8 cellular contexts compared by ENCODE assay signal in the genomic region with DNA sequence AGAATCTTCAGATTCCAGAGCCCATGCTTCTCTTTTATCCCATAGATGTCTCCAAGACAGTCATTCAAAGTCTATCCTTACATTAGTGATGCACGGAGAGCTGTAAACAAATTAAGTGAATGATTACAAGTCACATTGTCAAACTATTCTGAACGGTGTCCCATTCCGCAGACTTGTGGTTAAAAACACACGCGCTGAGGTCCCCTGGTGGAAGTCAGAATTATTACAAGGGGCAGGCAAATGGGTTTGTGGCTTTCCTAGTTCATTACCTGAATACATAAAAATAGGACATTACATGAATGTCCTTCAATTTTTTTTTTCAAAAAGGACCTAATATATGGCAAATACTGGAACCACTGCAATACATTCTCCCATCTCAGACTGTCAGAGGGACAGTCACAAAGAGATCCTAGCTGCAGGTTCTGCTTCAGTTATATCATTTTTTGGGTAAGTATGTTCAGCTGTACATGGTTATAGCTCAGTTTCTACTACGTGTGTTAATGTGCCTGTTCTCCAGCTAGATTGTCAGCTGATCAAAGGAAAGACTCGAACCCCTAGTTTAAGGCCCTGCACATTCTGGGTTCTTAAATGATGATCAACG. TPM values are rescaled to one million over a fixed set of nuclear protein-coding genes. Genes with fewer than 3 reads are reported as not detected.
DNase-seq lines count a peak whose midpoint lies in the region; ATAC-seq, FAIRE-seq and TF ChIP-seq lines count a peak whose summit lies in the region.

No MANE protein-coding gene starts in this region.

- peak; percentile 40 to 79 for DNase-seq in NCI-H524 (lab: John Stamatoyannopoulos, UW)
- DNase-seq in activated CD8-positive, alpha-beta memory T cell treated with anti-CD3 and anti-CD28 coated beads, Interleukin-2, amount 50 U/mL, for 4 hours = peak; percentile 48
- DNase-seq in esophagus squamous epithelium (lab: John Stamatoyannopoulos, UW) = no peak
- DNase-seq in urothelium cell line (ENCODE audit: low spot score) = peak; percentile 61

- H3K4me1 ChIP-seq in esophagus squamous epithelium = peaks cover 0 to 28% (median 15%) of the 10 kb centered on the region in 3 donors
- H3K4me1 ChIP-seq in neuron (ENCODE audit: insufficient read depth, low read length) = peaks cover 8% of the 10 kb centered on the region

- TF ChIP-seq POLR2A in esophagus squamous epithelium (IDR thresholded peaks at IDR 0.05) = no peak

- H3K36me3 ChIP-seq in esophagus squamous epithelium (no peaks in the 10 kb centered on the region), neuron (ENCODE audit: insufficient read depth, low read length) (no peaks in the 10 kb centered on the region)

- no peak overlapping the region for H2AFZ ChIP-seq in neuron (ENCODE audit: low read depth, low read length)

- no peak overlapping the region for H3K27ac ChIP-seq in C4-2B
- H3K27ac ChIP-seq in esophagus squamous epithelium = no peak overlapping the region

- H3K27me3 ChIP-seq in esophagus squamous epithelium (no peaks in the 10 kb centered on the region), neuron (ENCODE audit: insufficient read depth, low read length) (no peaks in the 10 kb centered on the region)

- TF ChIP-seq CTCF in C4-2B (conservative IDR thresholded peaks at IDR 0.05) (peak; percentile 94), esophagus squamous epithelium (IDR thresholded peaks at IDR 0.05) (peak; percentile 41 to 95 (median 92))

- ATAC-seq in GM18873 (IDR thresholded peaks at IDR 0.05; ENCODE audit: low FRiP score, unreplicated experiment) (peak; percentile 60), HG03135 (IDR thresholded peaks at IDR 0.05; ENCODE audit: unreplicated experiment) (peak; percentile 68)

- intact Hi-C loops in esophagus squamous epithelium (cut with DNase I) = loop anchor here (2.0 kb wide), 1 partner anchor 188 kb away; no protein-coding TSS in a partner anchor

- peak overlapping the region in 1 of 4 donors; percentile 33 for H3K4me3 ChIP-seq in esophagus squamous epithelium
- H3K4me3 ChIP-seq in neuron (ENCODE audit: low read length) = peak overlapping the region; percentile 15

- H3K9me3 ChIP-seq in esophagus squamous epithelium = no peaks in the 10 kb centered on the region
- H3K9me3 ChIP-seq in neuron (ENCODE audit: low read length) = no peaks in the 10 kb centered on the region

- WGBS in esophagus squamous epithelium, 2 donors = 15 to 19% methylated on average over 8 of the region's 8 CpGs

- no peak for FAIRE-seq in urothelium cell line (lab: Jason Lieb, UNC)

RNA-seq across cellular contexts. Expression of a gene that starts 53.1 kb away (rescaled TPM):
- total RNA-seq in esophagus squamous epithelium = 10 to 100 TPM; 58.7 to 71.6 (median 67.1) TPM
